20 cellular contexts compared by ENCODE assay signal in the genomic region with DNA sequence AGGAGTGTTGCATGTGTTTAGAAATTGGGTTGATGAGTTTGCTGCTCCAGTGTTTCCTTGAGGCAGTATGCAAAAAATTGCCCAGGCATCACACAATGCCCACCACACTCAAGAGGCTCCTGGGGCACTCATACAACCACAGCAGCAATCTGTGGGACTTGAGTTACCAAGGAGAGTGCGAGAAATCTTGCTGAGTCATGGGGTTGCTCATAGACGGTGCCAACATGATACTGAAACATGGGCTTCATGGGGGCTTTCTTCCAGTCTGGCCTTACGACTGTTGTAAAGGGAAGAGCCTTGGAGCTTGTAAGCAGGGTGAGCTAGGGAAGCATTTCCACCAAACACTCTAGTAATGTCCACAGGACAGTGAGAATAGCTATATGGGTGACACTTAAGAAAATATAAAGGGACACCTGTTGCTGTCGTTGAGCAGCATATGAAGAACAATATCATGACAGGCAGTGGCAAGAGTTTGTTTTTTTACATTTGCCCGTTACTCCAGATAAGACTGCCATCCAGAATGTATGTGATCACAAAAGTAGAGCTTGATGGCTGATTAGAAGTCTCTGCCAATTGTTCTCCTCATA.
"Had no signal": no experiment of that assay in that cellular context is flagged by ENCODE, and none has a peak within 500 bp of the region (broad histone marks: within the 10 kb centered on the region; RNA-seq: fewer than 3 reads in every experiment).

No MANE protein-coding gene starts in this region.

- H3K27ac Mint-ChIP-seq: naive thymus-derived CD4-positive, alpha-beta T cell; stimulated activated naive B cell treated with anti-CD40 and anti-IgM and Interleukin-4, amounts not matched to agents 10 μg/mL and 1 μg/mL and 100 μg/mL, for 72 hours; stimulated activated naive CD8-positive, alpha-beta T cell treated with anti-CD3 and anti-CD28 coated beads, Interleukin-15, amount 100 ng/mL, for 72 hours had no signal

- H3K36me3 Mint-ChIP-seq: stimulated activated naive B cell treated with anti-CD40 and anti-IgM and Interleukin-4, amounts not matched to agents 10 μg/mL and 1 μg/mL and 100 μg/mL, for 72 hours had no signal

- ATAC-seq: esophagus mucosa; gastrocnemius medialis; heart right ventricle; naive thymus-derived CD4-positive, alpha-beta T cell; psoas muscle; sciatic nerve; stimulated activated naive B cell treated with anti-CD40 and anti-IgM and Interleukin-4, amounts not matched to agents 10 μg/mL and 1 μg/mL and 100 μg/mL, for 72 hours; stimulated activated naive CD8-positive, alpha-beta T cell treated with anti-CD3 and anti-CD28 coated beads, Interleukin-15, amount 100 ng/mL, for 72 hours had no signal

- H3K4me3 ChIP-seq: gastrocnemius medialis, heart right ventricle, psoas muscle, skin epidermis, testis, tibial nerve had no signal

- FAIRE-seq: endometrium, islet of Langerhans had no signal

- H3K27me3 ChIP-seq: gastrocnemius medialis, neutrophil, testis, tibial nerve had no signal

- H3K4me3 Mint-ChIP-seq: naive thymus-derived CD4-positive, alpha-beta T cell; stimulated activated naive B cell treated with anti-CD40 and anti-IgM and Interleukin-4, amounts not matched to agents 10 μg/mL and 1 μg/mL and 100 μg/mL, for 72 hours; stimulated activated naive CD8-positive, alpha-beta T cell treated with anti-CD3 and anti-CD28 coated beads, Interleukin-15, amount 100 ng/mL, for 72 hours had no signal

- H3K27ac ChIP-seq: gastrocnemius medialis, heart right ventricle, neutrophil, psoas muscle, skin epidermis, testis, tibial nerve had no signal

- H3K36me3 ChIP-seq: gastrocnemius medialis, heart right ventricle, neutrophil, tibial nerve had no signal

- H3K9me3 ChIP-seq: gastrocnemius medialis, heart right ventricle, neutrophil, psoas muscle, testis, tibial nerve had no signal

- H3K4me1 ChIP-seq: gastrocnemius medialis, heart right ventricle, psoas muscle, testis, tibial nerve had no signal

- DNase-seq: effector memory CD4-positive, alpha-beta T cell; gastrocnemius medialis; heart right ventricle; hypothalamus; kidney glomerular epithelial cell; naive thymus-derived CD4-positive, alpha-beta T cell; psoas muscle; retina; stimulated activated CD4-positive, alpha-beta T cell treated with anti-CD3 and anti-CD28 coated beads, Interleukin-2, amount 100 ng/mL, for 24 hours; stimulated activated CD4-positive, alpha-beta T cell treated with anti-CD3 and anti-CD28 coated beads, Interleukin-4, amount 100 ng/mL, for 4 hours; stimulated activated naive B cell treated with anti-CD40 and anti-IgM and Interleukin-4, amounts not matched to agents 10 μg/mL and 1 μg/mL and 100 μg/mL, for 72 hours; stimulated activated naive CD8-positive, alpha-beta T cell treated with anti-CD3 and anti-CD28 coated beads, Interleukin-15, amount 100 ng/mL, for 72 hours; testis had no signal

- H3K27me3 Mint-ChIP-seq: stimulated activated naive B cell treated with anti-CD40 and anti-IgM and Interleukin-4, amounts not matched to agents 10 μg/mL and 1 μg/mL and 100 μg/mL, for 72 hours had no signal

- H3K4me1 Mint-ChIP-seq: naive thymus-derived CD4-positive, alpha-beta T cell; stimulated activated naive B cell treated with anti-CD40 and anti-IgM and Interleukin-4, amounts not matched to agents 10 μg/mL and 1 μg/mL and 100 μg/mL, for 72 hours; stimulated activated naive CD8-positive, alpha-beta T cell treated with anti-CD3 and anti-CD28 coated beads, Interleukin-15, amount 100 ng/mL, for 72 hours had no signal

- H3K9me3 Mint-ChIP-seq: stimulated activated naive CD8-positive, alpha-beta T cell treated with anti-CD3 and anti-CD28 coated beads, Interleukin-15, amount 100 ng/mL, for 72 hours had no signal
